In the genomic region with DNA sequence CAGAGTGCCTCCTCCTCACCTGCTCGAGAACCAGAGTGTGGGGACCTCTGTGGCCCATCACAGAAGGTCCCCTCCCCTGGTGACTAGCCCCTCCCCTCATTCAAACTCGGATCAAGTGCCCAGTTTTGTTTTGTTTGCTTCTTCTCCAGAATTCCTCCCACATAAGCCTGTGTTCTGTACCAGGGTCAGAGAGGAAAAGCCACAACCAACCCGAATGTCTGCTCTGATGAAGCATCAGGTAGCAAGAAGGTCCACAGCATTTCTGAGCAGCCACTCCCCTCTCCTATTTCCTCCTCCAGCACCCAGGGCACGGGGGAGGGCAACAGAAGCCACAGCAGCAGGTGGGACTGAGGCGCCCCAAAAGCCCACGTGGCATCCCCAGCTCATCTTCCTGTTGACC, we compare ENCODE assay signal across 29 cellular contexts. TPM values are rescaled to one million over a fixed set of nuclear protein-coding genes. Genes with fewer than 3 reads are reported as not detected.
"Had no signal": no experiment of that assay in that cellular context is flagged by ENCODE, and none has a peak within 500 bp of the region (broad histone marks: within the 10 kb centered on the region; RNA-seq: fewer than 3 reads in every experiment).

No MANE protein-coding gene starts in this region.

- H3K36me3 Mint-ChIP-seq: activated naive CD8-positive, alpha-beta T cell had no signal

- H3K36me3 ChIP-seq: brain microvascular endothelial cell, esophagus muscularis mucosa, gastrocnemius medialis had no signal

- H3K4me3 Mint-ChIP-seq: activated CD4-positive, alpha-beta memory T cell treated with anti-CD3 and anti-CD28 coated beads, Interleukin-2, amount 10 ng/mL, durations not matched to agents 7 days and 5 days; activated CD4-positive, alpha-beta T cell treated with anti-CD3 and anti-CD28 coated beads for 36 hours; activated CD4-positive, alpha-beta T cell treated with anti-CD3 and anti-CD28 coated beads, Interleukin-2, amount 10 ng/mL, durations not matched to agents 7 days and 5 days; activated naive CD8-positive, alpha-beta T cell; activated T-cell treated with anti-CD3 and anti-CD28 coated beads, Interleukin-2, amount 50 U/mL, for 24 hours; activated T-cell treated with anti-CD3 and anti-CD28 coated beads, Interleukin-2, amount 50 U/mL, for 72 hours; central memory CD8-positive, alpha-beta T cell; effector memory CD8-positive, alpha-beta T cell had no signal

- H3K9me3 Mint-ChIP-seq: activated CD4-positive, alpha-beta memory T cell treated with anti-CD3 and anti-CD28 coated beads, Interleukin-2, amount 10 ng/mL, durations not matched to agents 7 days and 5 days; activated CD4-positive, alpha-beta T cell treated with anti-CD3 and anti-CD28 coated beads, Interleukin-2, amount 10 ng/mL, durations not matched to agents 7 days and 5 days; activated T-cell treated with anti-CD3 and anti-CD28 coated beads, Interleukin-2, amount 50 U/mL, for 24 hours; activated T-cell treated with anti-CD3 and anti-CD28 coated beads, Interleukin-2, amount 50 U/mL, for 72 hours; central memory CD8-positive, alpha-beta T cell; effector memory CD8-positive, alpha-beta T cell had no signal

- ATAC-seq: activated CD4-positive, alpha-beta T cell treated with anti-CD3 and anti-CD28 coated beads for 36 hours; activated T-cell treated with anti-CD3 and anti-CD28 coated beads, Interleukin-2, amount 50 U/mL, for 72 hours; effector memory CD8-positive, alpha-beta T cell; foreskin keratinocyte; gastrocnemius medialis had no signal

- H3K4me1 ChIP-seq: esophagus muscularis mucosa, gastrocnemius medialis had no signal

- H3K9me3 ChIP-seq: esophagus muscularis mucosa, gastrocnemius medialis had no signal

- H3K27ac Mint-ChIP-seq: activated CD4-positive, alpha-beta memory T cell treated with anti-CD3 and anti-CD28 coated beads, Interleukin-2, amount 10 ng/mL, durations not matched to agents 7 days and 5 days; activated CD4-positive, alpha-beta T cell treated with anti-CD3 and anti-CD28 coated beads for 36 hours; activated CD4-positive, alpha-beta T cell treated with anti-CD3 and anti-CD28 coated beads, Interleukin-2, amount 10 ng/mL, durations not matched to agents 7 days and 5 days; activated naive CD8-positive, alpha-beta T cell; activated T-cell treated with anti-CD3 and anti-CD28 coated beads, Interleukin-2, amount 50 U/mL, for 24 hours; activated T-cell treated with anti-CD3 and anti-CD28 coated beads, Interleukin-2, amount 50 U/mL, for 72 hours; effector memory CD8-positive, alpha-beta T cell had no signal

- H3K27me3 ChIP-seq: brain microvascular endothelial cell, gastrocnemius medialis had no signal

- DNase-seq: activated CD4-positive, alpha-beta memory T cell treated with anti-CD3 and anti-CD28 coated beads, Interleukin-2, amount 10 ng/mL, durations not matched to agents 7 days and 5 days; activated CD4-positive, alpha-beta T cell treated with anti-CD3 and anti-CD28 coated beads for 36 hours; activated CD4-positive, alpha-beta T cell treated with anti-CD3 and anti-CD28 coated beads, Interleukin-2, amount 10 ng/mL, durations not matched to agents 7 days and 5 days; activated CD4-positive, alpha-beta T cell treated with anti-CD3 and anti-CD28 coated beads, Interleukin-2, amount 50 U/mL, for 4 hours; activated CD4-positive, CD25-positive, alpha-beta regulatory T cell; activated CD4-positive, CD25-positive, alpha-beta regulatory T cell treated with anti-CD3 and anti-CD28 coated beads, Interleukin-2, amount 50 U/mL, for 72 hours; activated CD8-positive, alpha-beta memory T cell treated with anti-CD3 and anti-CD28 coated beads, Interleukin-2, amount 50 U/mL, for 48 hours; activated gamma-delta T cell; activated naive CD4-positive, alpha-beta T cell treated with anti-CD3 and anti-CD28 coated beads, Interleukin-2, amount 50 U/mL, for 16 hours; activated naive CD4-positive, alpha-beta T cell treated with Interleukin-2 at 50 U/mL for 16 hours; activated T-cell treated with anti-CD3 and anti-CD28 coated beads for 4 hours; activated T-cell treated with anti-CD3 and anti-CD28 coated beads, Interleukin-2, amount 50 U/mL, for 24 hours; activated T-cell treated with anti-CD3 and anti-CD28 coated beads, Interleukin-2, amount 50 U/mL, for 72 hours; amniotic stem cell; brain microvascular endothelial cell; dermis blood vessel endothelial cell; effector CD4-positive, alpha-beta T cell; effector memory CD8-positive, alpha-beta T cell; erythroblast; foreskin keratinocyte; gastrocnemius medialis; T-helper 2 cell had no signal

- H3K4me3 ChIP-seq: esophagus muscularis mucosa, gastrocnemius medialis had no signal

- H3K27ac ChIP-seq: brain microvascular endothelial cell, coronary artery, esophagus muscularis mucosa, foreskin keratinocyte, gastrocnemius medialis had no signal

RNA-seq across cellular contexts. Expression of gene HSD17B3, which starts 58.2 kb away (rescaled TPM):
- total RNA-seq: activated CD4-positive, alpha-beta memory T cell treated with anti-CD3 and anti-CD28 coated beads, Interleukin-2, amount 10 ng/mL, durations not matched to agents 7 days and 5 days; activated CD4-positive, alpha-beta T cell treated with anti-CD3 and anti-CD28 coated beads for 36 hours; astrocyte; cerebellum; dermis blood vessel endothelial cell; foreskin keratinocyte; gastrocnemius medialis; T-helper 1 cell treated with Interleukin-12 subunit alpha and Interleukin-12 subunit beta and Interleukin-4 antibody, amounts not matched to agents 30 ng/mL and 1 ng/mL, for 36 hours had no signal
